2 cellular contexts compared by ENCODE assay signal in the genomic region with DNA sequence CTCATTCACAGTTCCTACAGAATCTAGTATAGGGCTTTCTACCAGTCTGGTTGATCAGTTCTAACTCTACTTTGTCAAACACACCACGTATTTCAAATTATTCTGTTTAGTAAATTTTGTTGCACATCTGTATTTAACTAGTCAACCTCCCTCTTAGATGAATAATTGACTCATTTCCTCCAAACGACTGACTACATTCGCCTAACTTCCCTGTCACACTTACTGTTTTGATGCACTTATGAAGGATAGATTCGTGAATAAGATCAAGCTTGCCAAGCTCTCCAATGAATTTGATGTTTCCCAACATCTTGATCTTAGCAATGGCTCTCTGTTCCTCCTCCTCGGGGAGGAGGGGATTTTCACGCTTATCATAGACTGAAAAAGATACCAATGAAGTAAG.
TF ChIP-seq lines count a peak whose summit lies in the region.

No MANE protein-coding gene starts in this region.

TF ChIP-seq in SK-N-SH, 30 proteins besides CTCF, POLR2A, EP300 and RAD21 (continued from another document):
- TF ChIP-seq USF2 (IDR thresholded peaks at IDR 0.05; ENCODE audit: borderline replicate concordance, low read depth, low read length), result no peak
- TF ChIP-seq TCF12 (IDR thresholded peaks at IDR 0.05), result no peak

TF ChIP-seq in GM23338, 12 proteins besides CTCF, POLR2A, EP300 and RAD21 (continued from another document):
- TF ChIP-seq POLR2AphosphoS5 (IDR thresholded peaks at IDR 0.05; ENCODE audit: low read depth) (no peak), REST (IDR thresholded peaks at IDR 0.05; ENCODE audit: unreplicated experiment) (no peak), STAT1 (IDR thresholded peaks at IDR 0.05; ENCODE audit: unreplicated experiment) (no peak), EZH2phosphoT487 (IDR thresholded peaks at IDR 0.05; ENCODE audit: unreplicated experiment) (no peak), ZNF114 (CRISPR knock-in tag; IDR thresholded peaks at IDR 0.05) (no peak), ZNF331 (CRISPR knock-in tag; IDR thresholded peaks at IDR 0.05; ENCODE audit: low read depth) (no peak), JUNB (IDR thresholded peaks at IDR 0.05; ENCODE audit: unreplicated experiment) (no peak), EZH2 (IDR thresholded peaks at IDR 0.05; ENCODE audit: low read depth, unreplicated experiment) (no peak)
